8 cellular contexts compared by ENCODE assay signal in the genomic region with DNA sequence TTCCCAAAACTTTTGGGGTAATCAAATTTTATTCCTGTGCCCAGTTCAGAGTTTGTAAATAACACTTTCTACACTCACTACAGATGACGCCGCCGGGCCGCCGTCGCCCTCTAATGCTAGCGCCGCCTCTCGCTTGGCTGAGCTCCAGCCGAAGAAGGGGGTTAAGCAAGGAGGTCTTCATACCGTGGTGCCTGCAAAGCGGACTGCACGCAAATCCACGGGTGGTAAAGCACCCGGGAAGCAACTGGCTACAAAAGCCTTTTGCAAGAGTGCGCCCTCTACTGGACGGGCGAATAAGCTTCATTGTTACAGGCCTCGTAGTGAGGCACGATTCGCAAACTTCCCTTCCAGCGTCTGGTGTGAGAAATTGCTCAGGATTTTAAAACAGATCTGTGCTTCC.
DNase-seq lines count a peak whose midpoint lies in the region; ATAC-seq and TF ChIP-seq lines count a peak whose summit lies in the region.

No MANE protein-coding gene starts in this region.

- peaks cover 4% of the 10 kb centered on the region for H3K27me3 Mint-ChIP-seq in activated CD8-positive, alpha-beta T cell treated with anti-CD3 and anti-CD28 coated beads for 36 hours
- H3K27me3 Mint-ChIP-seq in naive thymus-derived CD8-positive, alpha-beta T cell = peaks cover 6 to 19% (median 10%) of the 10 kb centered on the region in 5 donors

- H3K36me3 Mint-ChIP-seq in activated CD8-positive, alpha-beta T cell treated with anti-CD3 and anti-CD28 coated beads for 36 hours (ENCODE audit: low read depth) = no peaks in the 10 kb centered on the region
- H3K36me3 Mint-ChIP-seq in naive thymus-derived CD8-positive, alpha-beta T cell = peaks cover 0 to 9% (median 0%) of the 10 kb centered on the region in 3 donors

- POLR2A ChIA-PET in activated CD8-positive, alpha-beta T cell treated with anti-CD3 and anti-CD28 coated beads for 36 hours (lab: Charles Lee) = no interaction called here
- POLR2A ChIA-PET in naive thymus-derived CD8-positive, alpha-beta T cell (lab: Charles Lee) = no interaction called here

- CTCF ChIA-PET in activated CD8-positive, alpha-beta T cell treated with anti-CD3 and anti-CD28 coated beads for 36 hours (lab: Charles Lee) = interaction anchor here (0.7 to 1.9 kb wide), 3 partner anchors 10 to 91 kb away, joined by 3 to 6 read pairs (median 4); no protein-coding TSS in a partner anchor

- no peak for ATAC-seq in DND-41 (ENCODE audit: insufficient read depth, low read depth)
- no peak for ATAC-seq in activated CD8-positive, alpha-beta T cell treated with anti-CD3 and anti-CD28 coated beads for 36 hours
- ATAC-seq in mucosa of descending colon = no peak
- no peak for ATAC-seq in naive thymus-derived CD8-positive, alpha-beta T cell
- no peak for ATAC-seq in HG02840 (IDR thresholded peaks at IDR 0.05; ENCODE audit: low FRiP score, unreplicated experiment)
- ATAC-seq in HG03025 (IDR thresholded peaks at IDR 0.05; ENCODE audit: low FRiP score, unreplicated experiment) = no peak

- no peak overlapping the region for H3K27ac Mint-ChIP-seq in activated CD8-positive, alpha-beta T cell treated with anti-CD3 and anti-CD28 coated beads for 36 hours
- H3K27ac Mint-ChIP-seq in naive thymus-derived CD8-positive, alpha-beta T cell = no peak overlapping the region

- H3K4me1 ChIP-seq in DND-41 (ENCODE audit: insufficient read depth, low read length) = no peaks in the 10 kb centered on the region
- H3K4me1 ChIP-seq in mucosa of descending colon (ENCODE audit: low read depth) = no peaks in the 10 kb centered on the region

- no peak overlapping the region for H2AFZ ChIP-seq in DND-41 (ENCODE audit: low read depth, low read length)

- H3K27me3 ChIP-seq in DND-41 (ENCODE audit: insufficient read depth, low read length, poor library complexity) = no peaks in the 10 kb centered on the region

- H3K36me3 ChIP-seq in DND-41 (ENCODE audit: insufficient read depth, low read length) (no peaks in the 10 kb centered on the region), mucosa of descending colon (ENCODE audit: low read depth) (no peaks in the 10 kb centered on the region)

- H3K9me3 Mint-ChIP-seq in activated CD8-positive, alpha-beta T cell treated with anti-CD3 and anti-CD28 coated beads for 36 hours = no peaks in the 10 kb centered on the region
- H3K9me3 Mint-ChIP-seq in naive thymus-derived CD8-positive, alpha-beta T cell = peaks cover 0 to 14% (median 9%) of the 10 kb centered on the region in 9 donors

- H3K9ac ChIP-seq in DND-41 (ENCODE audit: low read depth, low read length) = no peak overlapping the region

- H4K20me1 ChIP-seq in DND-41 (ENCODE audit: insufficient read depth, low read length) = no peaks in the 10 kb centered on the region

- H3K4me2 ChIP-seq in DND-41 (ENCODE audit: insufficient read depth, low read length) = no peak overlapping the region

- peak; percentile 66 for TF ChIP-seq CTCF in DND-41 (IDR thresholded peaks at IDR 0.05; ENCODE audit: borderline replicate concordance, extremely low read depth, low read length, poor library complexity, severe bottlenecking)
- TF ChIP-seq CTCF in activated CD8-positive, alpha-beta T cell treated with anti-CD3 and anti-CD28 coated beads for 36 hours (IDR thresholded peaks at IDR 0.05) = peak; percentile 67
- no peak for TF ChIP-seq CTCF in mucosa of descending colon (IDR thresholded peaks at IDR 0.05)

- H3K9me3 ChIP-seq in DND-41 (ENCODE audit: insufficient read depth, low read length, severe bottlenecking) (no peaks in the 10 kb centered on the region), mucosa of descending colon (no peaks in the 10 kb centered on the region)

- DNase-seq in DND-41 (peak; percentile 15), HK-2 (ENCODE audit: unreplicated experiment) (peak; percentile 8), mucosa of descending colon (peak in 2 of 3 donors; percentile 25 to 26), NCI-H1417 treated with DMSO at 0.1 percent for 48 hours (lab: John Stamatoyannopoulos, UW) (no peak)
- DNase-seq in activated CD8-positive, alpha-beta T cell treated with anti-CD3 and anti-CD28 coated beads for 36 hours = peak; percentile 36
- no peak for DNase-seq in naive thymus-derived CD8-positive, alpha-beta T cell

- H3K4me3 Mint-ChIP-seq in activated CD8-positive, alpha-beta T cell treated with anti-CD3 and anti-CD28 coated beads for 36 hours = no peak overlapping the region
- no peak overlapping the region for H3K4me3 Mint-ChIP-seq in naive thymus-derived CD8-positive, alpha-beta T cell

- H3K4me3 ChIP-seq in DND-41 (ENCODE audit: low read depth in 1 of 2, low read length in 2 of 2) = no peak overlapping the region
- H3K4me3 ChIP-seq in mucosa of descending colon = no peak overlapping the region

- H3K27ac ChIP-seq in DND-41 (ENCODE audit: low read length) = no peak overlapping the region

- intact Hi-C loops in activated CD8-positive, alpha-beta T cell treated with anti-CD3 and anti-CD28 coated beads for 36 hours (cut with micrococcal nuclease) = no loop called here
- intact Hi-C loops in mucosa of descending colon (cut with DNase I, micrococcal nuclease) = no loop called here

- no peaks in the 10 kb centered on the region for H3K4me1 Mint-ChIP-seq in activated CD8-positive, alpha-beta T cell treated with anti-CD3 and anti-CD28 coated beads for 36 hours (ENCODE audit: low read depth)
- H3K4me1 Mint-ChIP-seq in naive thymus-derived CD8-positive, alpha-beta T cell = no peaks in the 10 kb centered on the region

- H3K79me2 ChIP-seq in DND-41 (ENCODE audit: insufficient read depth, low read length) = no peaks in the 10 kb centered on the region

Comparison
In these comparisons a context has a peak if more than half of its experiments do, and no peak if none do; other contexts are left out.
1. DNase-seq: peak in DND-41 (single experiment), HK-2 (single experiment), activated CD8-positive, alpha-beta T cell treated with anti-CD3 and anti-CD28 coated beads for 36 hours (single experiment) and mucosa of descending colon (2 of 3); none in naive thymus-derived CD8-positive, alpha-beta T cell (0 of 10) and NCI-H1417 treated with DMSO at 0.1 percent for 48 hours (single experiment).